In the genomic region with DNA sequence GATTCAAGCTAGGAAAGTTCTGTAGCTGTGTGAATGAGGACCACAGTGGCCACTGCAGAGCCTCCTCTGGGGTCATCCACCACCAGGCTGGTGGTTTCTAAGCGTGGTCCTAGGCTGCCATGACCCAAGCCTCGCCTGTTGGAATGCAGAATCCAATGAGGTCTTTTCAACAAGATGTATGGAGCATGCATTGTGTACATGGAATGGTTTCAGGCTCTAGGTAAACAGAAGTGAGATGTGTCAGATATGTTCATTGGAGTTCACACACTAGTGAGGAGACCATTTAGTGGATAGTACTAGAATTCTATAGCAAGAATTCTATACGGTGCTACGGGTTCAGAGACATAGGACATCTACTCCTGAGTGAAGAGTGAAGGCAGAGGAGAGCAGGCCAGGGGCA, we compare ENCODE assay signal across 1 cellular context.
TF ChIP-seq lines count a peak whose summit lies in the region.

No MANE protein-coding gene starts in this region.

TF ChIP-seq in WTC11, 78 proteins besides CTCF, POLR2A, EP300 and RAD21 (continued from another document):
- TF ChIP-seq, protein P1, sequence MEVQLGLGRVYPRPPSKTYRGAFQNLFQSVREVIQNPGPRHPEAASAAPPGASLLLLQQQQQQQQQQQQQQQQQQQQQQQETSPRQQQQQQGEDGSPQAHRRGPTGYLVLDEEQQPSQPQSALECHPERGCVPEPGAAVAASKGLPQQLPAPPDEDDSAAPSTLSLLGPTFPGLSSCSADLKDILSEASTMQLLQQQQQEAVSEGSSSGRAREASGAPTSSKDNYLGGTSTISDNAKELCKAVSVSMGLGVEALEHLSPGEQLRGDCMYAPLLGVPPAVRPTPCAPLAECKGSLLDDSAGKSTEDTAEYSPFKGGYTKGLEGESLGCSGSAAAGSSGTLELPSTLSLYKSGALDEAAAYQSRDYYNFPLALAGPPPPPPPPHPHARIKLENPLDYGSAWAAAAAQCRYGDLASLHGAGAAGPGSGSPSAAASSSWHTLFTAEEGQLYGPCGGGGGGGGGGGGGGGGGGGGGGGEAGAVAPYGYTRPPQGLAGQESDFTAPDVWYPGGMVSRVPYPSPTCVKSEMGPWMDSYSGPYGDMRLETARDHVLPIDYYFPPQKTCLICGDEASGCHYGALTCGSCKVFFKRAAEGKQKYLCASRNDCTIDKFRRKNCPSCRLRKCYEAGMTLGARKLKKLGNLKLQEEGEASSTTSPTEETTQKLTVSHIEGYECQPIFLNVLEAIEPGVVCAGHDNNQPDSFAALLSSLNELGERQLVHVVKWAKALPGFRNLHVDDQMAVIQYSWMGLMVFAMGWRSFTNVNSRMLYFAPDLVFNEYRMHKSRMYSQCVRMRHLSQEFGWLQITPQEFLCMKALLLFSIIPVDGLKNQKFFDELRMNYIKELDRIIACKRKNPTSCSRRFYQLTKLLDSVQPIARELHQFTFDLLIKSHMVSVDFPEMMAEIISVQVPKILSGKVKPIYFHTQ (CRISPR knock-in tag; IDR thresholded peaks at IDR 0.05): no peak
- TF ChIP-seq ZNF232 (CRISPR knock-in tag; IDR thresholded peaks at IDR 0.05) (no peak), CREM (CRISPR knock-in tag; IDR thresholded peaks at IDR 0.05) (no peak), TEAD4 (CRISPR knock-in tag; IDR thresholded peaks at IDR 0.05) (no peak), CBFB (CRISPR knock-in tag; IDR thresholded peaks at IDR 0.05; ENCODE audit: low read depth) (no peak), NR2C2 (CRISPR knock-in tag; IDR thresholded peaks at IDR 0.05) (no peak), NR3C1 (CRISPR knock-in tag; conservative IDR thresholded peaks at IDR 0.05; ENCODE audit: low read depth) (no peak)
